Comparison of ENCODE assay signal across 9 cellular contexts in the genomic region with DNA sequence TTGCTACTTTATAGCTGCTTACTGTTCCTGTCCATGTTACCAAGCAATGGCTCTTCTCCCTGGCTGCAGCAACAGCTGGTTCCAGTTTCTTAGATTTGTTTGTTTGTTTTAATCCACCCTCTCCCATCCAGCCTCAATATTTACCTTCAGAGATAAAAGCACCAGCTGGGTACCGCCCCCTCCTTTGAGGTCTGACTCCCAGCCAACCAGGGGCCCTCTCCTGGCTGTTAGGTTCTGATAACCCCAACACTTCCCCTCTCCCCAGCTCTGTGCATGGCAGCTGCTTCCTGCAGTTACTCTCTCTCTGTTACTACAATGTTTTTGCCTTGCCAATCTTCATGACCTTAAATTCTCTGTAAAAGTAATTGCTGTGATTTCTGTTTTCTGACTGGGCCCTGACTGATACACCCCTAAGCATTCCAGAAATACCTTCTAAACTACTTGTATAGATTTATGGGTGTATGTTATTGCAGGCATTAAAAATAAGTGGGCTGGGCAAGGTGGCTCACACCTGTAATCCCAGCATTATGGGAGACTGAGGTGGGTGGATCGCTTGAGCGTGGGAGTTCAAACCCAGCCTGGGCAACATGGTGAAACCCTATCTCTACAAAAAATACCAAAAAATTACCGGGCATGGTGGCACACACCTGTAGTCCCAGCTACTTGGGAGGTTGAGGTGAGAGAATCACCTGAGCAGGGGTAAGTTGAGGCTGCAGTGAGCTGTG. TPM values are rescaled to one million over a fixed set of nuclear protein-coding genes. Genes with fewer than 3 reads are reported as not detected.
DNase-seq lines count a peak whose midpoint lies in the region; ATAC-seq and TF ChIP-seq lines count a peak whose summit lies in the region.
"Had no signal": no experiment of that assay in that cellular context is flagged by ENCODE, and none has a peak within 500 bp of the region (broad histone marks: within the 10 kb centered on the region; RNA-seq: fewer than 3 reads in every experiment).

No MANE protein-coding gene starts in this region.

- H3K4me3 Mint-ChIP-seq in stimulated activated effector memory CD8-positive, alpha-beta T cell treated with anti-CD3 and anti-CD28 coated beads, Interleukin-12 subunit alpha, Interleukin-12 subunit beta, amount 100 ng/mL, for 72 hours = no peak overlapping the region

- H3K36me3 Mint-ChIP-seq in stimulated activated effector memory CD8-positive, alpha-beta T cell treated with anti-CD3 and anti-CD28 coated beads, Interleukin-12 subunit alpha, Interleukin-12 subunit beta, amount 100 ng/mL, for 72 hours = peaks cover 10% of the 10 kb centered on the region

- no peak overlapping the region for H3K27ac ChIP-seq in upper lobe of right lung
- H3K27ac ChIP-seq: heart left ventricle had no signal

- no peak for TF ChIP-seq CTCF in foreskin fibroblast (IDR thresholded peaks at IDR 0.05; ENCODE audit: low read depth, low read length)
- TF ChIP-seq CTCF in upper lobe of right lung (IDR thresholded peaks at IDR 0.05) = no peak

- no peaks in the 10 kb centered on the region for H3K9me3 ChIP-seq in upper lobe of right lung
- H3K9me3 ChIP-seq: heart left ventricle had no signal

- H3K4me3 ChIP-seq in foreskin fibroblast (ENCODE audit: low read depth in 1 of 2, low read length in 2 of 2) (no peak overlapping the region), upper lobe of right lung (no peak overlapping the region)
- H3K4me3 ChIP-seq: heart left ventricle had no signal

- H3K36me3 ChIP-seq in upper lobe of right lung = no peaks in the 10 kb centered on the region
- H3K36me3 ChIP-seq: heart left ventricle had no signal

- peaks cover 17% of the 10 kb centered on the region for H3K4me1 ChIP-seq in upper lobe of right lung

- ATAC-seq in GM21526 (IDR thresholded peaks at IDR 0.05; ENCODE audit: low FRiP score, unreplicated experiment) (peak; percentile 45), upper lobe of right lung (no peak)
- no peak for ATAC-seq in stimulated activated effector memory CD8-positive, alpha-beta T cell treated with anti-CD3 and anti-CD28 coated beads, Interleukin-12 subunit alpha, Interleukin-12 subunit beta, amount 100 ng/mL, for 72 hours

- H3K27me3 ChIP-seq in upper lobe of right lung = no peaks in the 10 kb centered on the region
- H3K27me3 ChIP-seq: heart left ventricle had no signal

- H3K27ac Mint-ChIP-seq in stimulated activated effector memory CD8-positive, alpha-beta T cell treated with anti-CD3 and anti-CD28 coated beads, Interleukin-12 subunit alpha, Interleukin-12 subunit beta, amount 100 ng/mL, for 72 hours = no peak overlapping the region

- peaks cover 22% of the 10 kb centered on the region for H3K4me1 Mint-ChIP-seq in stimulated activated effector memory CD8-positive, alpha-beta T cell treated with anti-CD3 and anti-CD28 coated beads, Interleukin-12 subunit alpha, Interleukin-12 subunit beta, amount 100 ng/mL, for 72 hours

- intact Hi-C loops in upper lobe of right lung (cut with DNase I) = no loop called here

- DNase-seq in COLO668 (lab: John Stamatoyannopoulos, UW; ENCODE audit: unreplicated experiment) (peak; percentile 86), NCI-H1105 (lab: John Stamatoyannopoulos, UW) (peak; percentile 70), T-helper 1 cell (peak in 3 of 5 donors; percentile 12 to 38 (median 24)), foreskin fibroblast (peak; percentile 31 to 58), upper lobe of right lung (no peak), SW 1271 (lab: John Stamatoyannopoulos, UW) (no peak)
- DNase-seq in stimulated activated effector memory CD8-positive, alpha-beta T cell treated with anti-CD3 and anti-CD28 coated beads, Interleukin-12 subunit alpha, Interleukin-12 subunit beta, amount 100 ng/mL, for 72 hours (ENCODE audit: low spot score in 2 of 2) = no peak

- no peaks in the 10 kb centered on the region for H3K9me3 Mint-ChIP-seq in stimulated activated effector memory CD8-positive, alpha-beta T cell treated with anti-CD3 and anti-CD28 coated beads, Interleukin-12 subunit alpha, Interleukin-12 subunit beta, amount 100 ng/mL, for 72 hours

RNA-seq across cellular contexts. Expression of a gene that starts 2.6 kb away (rescaled TPM):
- total RNA-seq in upper lobe of right lung = 8.5 TPM

Comparison
In these comparisons a context has a peak if more than half of its experiments do, and no peak if none do; other contexts are left out.
1. DNase-seq: peak in COLO668 (single experiment), NCI-H1105 (single experiment), T-helper 1 cell (3 of 5) and foreskin fibroblast (2 of 2); none in stimulated activated effector memory CD8-positive, alpha-beta T cell treated with anti-CD3 and anti-CD28 coated beads, Interleukin-12 subunit alpha, Interleukin-12 subunit beta, amount 100 ng/mL, for 72 hours (0 of 2), upper lobe of right lung (single experiment) and SW 1271 (0 of 2).